8 cellular contexts compared by ENCODE assay signal in genomic region chr17:17119533-17119932, GRCh38.
A peak's percentile ranks its signal among the peaks of the same experiment; 100 is the strongest.
DNase-seq lines count a peak whose midpoint lies in the region; ATAC-seq, FAIRE-seq and TF ChIP-seq lines count a peak whose summit lies in the region.

No MANE protein-coding gene starts in this region.

- peak; percentile 92 to 95 for ATAC-seq in activated CD4-positive, CD25-positive, alpha-beta regulatory T cell treated with anti-CD3 and anti-CD28 coated beads, Interleukin-2, amount 50 U/mL, for 24 hours
- peak; percentile 59 to 66 (median 64) for ATAC-seq in pancreas
- ATAC-seq in aorta (ENCODE audit: low FRiP score): peak; percentile 45
- ATAC-seq in HG02852 (IDR thresholded peaks at IDR 0.05; ENCODE audit: unreplicated experiment): no peak

- no peak for TF ChIP-seq POLR2A in GM12892 (IDR thresholded peaks at IDR 0.05; ENCODE audit: low read depth, low read length)

- intact Hi-C loops in colonic mucosa (cut with DNase I): no loop called here
- intact Hi-C loops in pancreas (cut with DNase I): no loop called here
- intact Hi-C loops in aorta (cut with DNase I): loop anchor here in 1 of 2 donors (10.0 kb wide), 1 partner anchor 115 kb away; no protein-coding TSS in a partner anchor

- H3K9me3 ChIP-seq in colonic mucosa (no peaks in the 10 kb centered on the region), pancreas (no peaks in the 10 kb centered on the region), aorta (ENCODE audit: control insufficient read depth, low read length) (no peaks in the 10 kb centered on the region), endodermal cell (ENCODE audit: control insufficient read depth, low read length) (no peaks in the 10 kb centered on the region)

- TF ChIP-seq CTCF in colonic mucosa (IDR thresholded peaks at IDR 0.05) (no peak), pancreas (IDR thresholded peaks at IDR 0.05) (no peak), endodermal cell (conservative IDR thresholded peaks at IDR 0.05) (no peak)

- FAIRE-seq in GM12892 (lab: Jason Lieb, UNC) (peak; percentile 78), pancreas (lab: Jason Lieb, UNC) (no peak)

- H3K36me3 ChIP-seq in colonic mucosa: no peaks in the 10 kb centered on the region
- H3K36me3 ChIP-seq in pancreas: no peaks in the 10 kb centered on the region
- H3K36me3 ChIP-seq in aorta (ENCODE audit: control insufficient read depth in 1 of 2, insufficient read depth in 2 of 2, low read length in 1 of 2): no peaks in the 10 kb centered on the region
- H3K36me3 ChIP-seq in endodermal cell (ENCODE audit: control insufficient read depth, insufficient read depth, low read length): no peaks in the 10 kb centered on the region

- no peaks in the 10 kb centered on the region for H3K27me3 Mint-ChIP-seq in endodermal cell (ENCODE audit: insufficient read depth)

- no peaks in the 10 kb centered on the region for H3K9me3 Mint-ChIP-seq in endodermal cell

- no peak overlapping the region for H3K27ac Mint-ChIP-seq in endodermal cell

- no peaks in the 10 kb centered on the region for H3K27me3 ChIP-seq in colonic mucosa
- H3K27me3 ChIP-seq in pancreas: no peaks in the 10 kb centered on the region
- no peaks in the 10 kb centered on the region for H3K27me3 ChIP-seq in aorta (ENCODE audit: control insufficient read depth in 1 of 2, insufficient read depth in 2 of 2, low read length in 1 of 2)
- no peaks in the 10 kb centered on the region for H3K27me3 ChIP-seq in endodermal cell (ENCODE audit: control insufficient read depth, insufficient read depth, low read length, poor library complexity, severe bottlenecking)

- H3K36me3 Mint-ChIP-seq in endodermal cell (ENCODE audit: low read depth): no peaks in the 10 kb centered on the region

- WGBS in pancreas, 2 donors: 58 to 61% methylated on average over 5 of the region's 5 CpGs
- WGBS in aorta, 2 donors: 37 to 38% methylated on average over 5 of the region's 5 CpGs
- WGBS in endodermal cell (ENCODE audit: insufficient coverage in 1 of 2, insufficient read length in 1 of 2), 2 experiments: 94 to 100% methylated on average over 4 to 5 of the region's 5 CpGs

- peak overlapping the region in 1 of 2 donors; percentile 61 for H3K9ac ChIP-seq in colonic mucosa (ENCODE audit: low read depth in 2 of 2, low read length in 2 of 2)
- no peak overlapping the region for H3K9ac ChIP-seq in endodermal cell (ENCODE audit: extremely low read depth, low read length, poor library complexity, severe bottlenecking)

- no peak overlapping the region for H3K4me3 Mint-ChIP-seq in endodermal cell

- peak overlapping the region; percentile 78 for H3K27ac ChIP-seq in colonic mucosa
- H3K27ac ChIP-seq in pancreas: peak overlapping the region in 2 of 4 donors; percentile 55 to 58
- H3K27ac ChIP-seq in aorta (ENCODE audit: low read depth in 1 of 2, low read length in 2 of 2): no peak overlapping the region
- H3K27ac ChIP-seq in endodermal cell (ENCODE audit: low read depth, low read length): no peak overlapping the region

- H3K4me3 ChIP-seq in colonic mucosa: no peak overlapping the region
- H3K4me3 ChIP-seq in pancreas: no peak overlapping the region
- no peak overlapping the region for H3K4me3 ChIP-seq in aorta (ENCODE audit: low read length in 2 of 2)
- H3K4me3 ChIP-seq in endodermal cell (ENCODE audit: low read length): no peak overlapping the region

- peaks cover 12% of the 10 kb centered on the region for H3K4me1 Mint-ChIP-seq in endodermal cell

- H3K4me1 ChIP-seq in colonic mucosa (peaks cover 39% of the 10 kb centered on the region), pancreas (peaks cover 15 to 38% (median 23%) of the 10 kb centered on the region in 3 donors), aorta (ENCODE audit: control insufficient read depth in 1 of 2, insufficient read depth in 2 of 2, low read length in 2 of 2) (peaks cover 0 to 8% of the 10 kb centered on the region in 2 donors), endodermal cell (ENCODE audit: control insufficient read depth, insufficient read depth, low read length) (peaks cover 4% of the 10 kb centered on the region)

- peak; percentile 56 for DNase-seq in GM12892 (ENCODE audit: insufficient read length)
- DNase-seq in colonic mucosa: peak; percentile 70
- DNase-seq in pancreas: no peak
- no peak for DNase-seq in aorta
- DNase-seq in NCI-H2107 treated with DMSO at 0.1 percent for 48 hours (lab: John Stamatoyannopoulos, UW; ENCODE audit: unreplicated experiment): no peak
- no peak for DNase-seq in endodermal cell

Comparison
In these comparisons a context has a peak if more than half of its experiments do, and no peak if none do; other contexts are left out.
1. DNase-seq: peak in GM12892 (single experiment) and colonic mucosa (single experiment); none in pancreas (0 of 6), aorta (0 of 2), NCI-H2107 treated with DMSO at 0.1 percent for 48 hours (single experiment) and endodermal cell (single experiment).